In genomic region chr10:130495891-130496642, GRCh38 we compare ENCODE assay signal across 16 cellular contexts.
DNase-seq lines count a peak whose midpoint lies in the region; ATAC-seq, FAIRE-seq and TF ChIP-seq lines count a peak whose summit lies in the region.
"Had no signal": no experiment of that assay in that cellular context is flagged by ENCODE, and none has a peak within 500 bp of the region (broad histone marks: within the 10 kb centered on the region; RNA-seq: fewer than 3 reads in every experiment).

No MANE protein-coding gene starts in this region.

- no peak overlapping the region for H2AFZ ChIP-seq in astrocyte (ENCODE audit: low read depth, low read length)

- H3K36me3 ChIP-seq in astrocyte (ENCODE audit: insufficient read depth, low read length): no peaks in the 10 kb centered on the region
- no peaks in the 10 kb centered on the region for H3K36me3 ChIP-seq in upper lobe of right lung

- H4K20me1 ChIP-seq in astrocyte (ENCODE audit: insufficient read depth, low read length): no peaks in the 10 kb centered on the region

- H3K27me3 ChIP-seq in astrocyte (ENCODE audit: insufficient read depth, low read length): no peaks in the 10 kb centered on the region
- no peaks in the 10 kb centered on the region for H3K27me3 ChIP-seq in upper lobe of right lung

- H3K27ac Mint-ChIP-seq in astrocyte (ENCODE audit: unreplicated experiment): no peak overlapping the region
- H3K27ac Mint-ChIP-seq: activated naive CD8-positive, alpha-beta T cell had no signal

- TF ChIP-seq CTCF in astrocyte (IDR thresholded peaks at IDR 0.05; ENCODE audit: insufficient read depth, low read depth, low read length) (no peak), upper lobe of right lung (IDR thresholded peaks at IDR 0.05) (no peak)

- H3K9me3 ChIP-seq in astrocyte (ENCODE audit: insufficient read depth, low read depth, low read length) (peaks cover 35% of the 10 kb centered on the region), upper lobe of right lung (no peaks in the 10 kb centered on the region)

- no peak overlapping the region for H3K4me3 Mint-ChIP-seq in astrocyte (ENCODE audit: unreplicated experiment)
- H3K4me3 Mint-ChIP-seq: activated naive CD8-positive, alpha-beta T cell had no signal

- DNase-seq in activated effector memory CD4-positive, alpha-beta T cell treated with anti-CD3 and anti-CD28 coated beads, Interleukin-2, amount 50 U/mL, for 16 hours: peak; percentile 30
- DNase-seq in activated effector memory CD4-positive, alpha-beta T cell treated with Interleukin-2 at 50 U/mL for 16 hours: no peak
- DNase-seq in astrocyte (ENCODE audit: low read depth) (peak; percentile 5), iris pigment epithelial cell (ENCODE audit: low read depth) (peak; percentile 10), upper lobe of right lung (no peak)
- DNase-seq: activated CD4-positive, alpha-beta T cell treated with anti-CD3 and anti-CD28 coated beads for 48 hours; caudate nucleus; kidney glomerular epithelial cell; NCI-H1092 treated with DMSO at 0.1 percent for 48 hours; NCI-H2227 treated with DMSO at 0.1 percent for 48 hours; T1000 had no signal

- peaks cover 27% of the 10 kb centered on the region for H3K9me3 Mint-ChIP-seq in astrocyte (ENCODE audit: unreplicated experiment)

- H3K4me1 ChIP-seq in astrocyte (ENCODE audit: insufficient read depth, low read length) (no peaks in the 10 kb centered on the region), upper lobe of right lung (no peaks in the 10 kb centered on the region)

- no peak overlapping the region for H3K27ac ChIP-seq in astrocyte (ENCODE audit: low read depth, low read length)
- no peak overlapping the region for H3K27ac ChIP-seq in upper lobe of right lung

- peak; percentile 34 for FAIRE-seq in astrocyte (lab: Jason Lieb, UNC)
- FAIRE-seq: GM12892 had no signal

- H3K4me3 ChIP-seq in astrocyte (ENCODE audit: insufficient read depth, low read depth, low read length) (no peak overlapping the region), upper lobe of right lung (no peak overlapping the region)

- ATAC-seq in upper lobe of right lung (peak; percentile 41), HG03439 (IDR thresholded peaks at IDR 0.05; ENCODE audit: unreplicated experiment) (no peak), GM18520 (IDR thresholded peaks at IDR 0.05; ENCODE audit: unreplicated experiment) (no peak), GM21737 (IDR thresholded peaks at IDR 0.05; ENCODE audit: unreplicated experiment) (no peak)

- H3K27me3 Mint-ChIP-seq in astrocyte (ENCODE audit: low read depth, unreplicated experiment): no peaks in the 10 kb centered on the region

- no peaks in the 10 kb centered on the region for H3K4me1 Mint-ChIP-seq in astrocyte (ENCODE audit: low read depth, unreplicated experiment)

- H3K79me2 ChIP-seq in astrocyte (ENCODE audit: insufficient read depth, low read length): no peaks in the 10 kb centered on the region

- no peak overlapping the region for H3K4me2 ChIP-seq in astrocyte (ENCODE audit: low read length)

- H3K36me3 Mint-ChIP-seq in astrocyte (ENCODE audit: low read depth, unreplicated experiment): no peaks in the 10 kb centered on the region
- H3K36me3 Mint-ChIP-seq: activated naive CD8-positive, alpha-beta T cell had no signal

- H3K9ac ChIP-seq in astrocyte (ENCODE audit: low read length): no peak overlapping the region

- intact Hi-C loops in upper lobe of right lung (cut with DNase I): no loop called here

Comparison
In these comparisons a context has a peak if more than half of its experiments do, and no peak if none do; other contexts are left out.
1. DNase-seq: peak in activated effector memory CD4-positive, alpha-beta T cell treated with anti-CD3 and anti-CD28 coated beads, Interleukin-2, amount 50 U/mL, for 16 hours (single experiment), astrocyte (single experiment) and iris pigment epithelial cell (single experiment); none in activated effector memory CD4-positive, alpha-beta T cell treated with Interleukin-2 at 50 U/mL for 16 hours (single experiment) and upper lobe of right lung (single experiment).